Comparison of ENCODE assay signal across 8 cellular contexts in genomic region chr19:12126707-12127106, GRCh38. TPM values are rescaled to one million over a fixed set of nuclear protein-coding genes. Genes with fewer than 3 reads are reported as not detected.
DNase-seq lines count a peak whose midpoint lies in the region; ATAC-seq and TF ChIP-seq lines count a peak whose summit lies in the region.

No MANE protein-coding gene starts in this region.

- H3K9me3 ChIP-seq in left ventricle myocardium inferior (replicated peaks) (peaks cover 19% of the 10 kb centered on the region), right cardiac atrium (ENCODE audit: control insufficient read depth, low read length) (no peaks in the 10 kb centered on the region)

- H3K4me1 Mint-ChIP-seq in type B pancreatic cell (ENCODE audit: unreplicated experiment) = no peaks in the 10 kb centered on the region

- DNase-seq in left ventricle myocardium inferior (no peak), right cardiac atrium (no peak), SKM-1 treated with dmso at 0.1 percent for 144 hours (lab: John Stamatoyannopoulos, UW; ENCODE audit: unreplicated experiment) (peak; percentile 40), head of caudate nucleus (peak in 22 of 42 donors; percentile 3 to 70 (median 20)), type B pancreatic cell (ENCODE audit: extremely low spot score, unreplicated experiment) (no peak)

- no peak overlapping the region for H3K27ac Mint-ChIP-seq in type B pancreatic cell

- no peak overlapping the region for H3K4me3 ChIP-seq in left ventricle myocardium inferior
- no peak overlapping the region for H3K4me3 ChIP-seq in right cardiac atrium (ENCODE audit: low read length)

- H3K4me3 Mint-ChIP-seq in type B pancreatic cell = no peak overlapping the region

- peaks cover 38% of the 10 kb centered on the region for H3K36me3 Mint-ChIP-seq in type B pancreatic cell

- no peak for ATAC-seq in right cardiac atrium
- ATAC-seq in HG03521 (IDR thresholded peaks at IDR 0.05; ENCODE audit: unreplicated experiment) = no peak
- ATAC-seq in HG03342 (IDR thresholded peaks at IDR 0.05; ENCODE audit: unreplicated experiment) = no peak
- ATAC-seq in HG03159 (IDR thresholded peaks at IDR 0.05; ENCODE audit: unreplicated experiment) = no peak

- peaks cover 6% of the 10 kb centered on the region for H3K9me3 Mint-ChIP-seq in type B pancreatic cell

- TF ChIP-seq CTCF in left ventricle myocardium inferior (IDR thresholded peaks at IDR 0.05; ENCODE audit: borderline replicate concordance) (peak; percentile 64), type B pancreatic cell (conservative IDR thresholded peaks at IDR 0.05) (peak; percentile 69)

- intact Hi-C loops in left ventricle myocardium inferior (cut with micrococcal nuclease) = no loop called here
- intact Hi-C loops in right cardiac atrium (cut with DNase I) = no loop called here
- intact Hi-C loops in head of caudate nucleus (cut with DNase I) = no loop called here

- no peaks in the 10 kb centered on the region for H3K27me3 ChIP-seq in left ventricle myocardium inferior (ENCODE audit: low read depth)
- no peaks in the 10 kb centered on the region for H3K27me3 ChIP-seq in right cardiac atrium (ENCODE audit: control insufficient read depth, insufficient read depth)

- no peaks in the 10 kb centered on the region for H3K27me3 Mint-ChIP-seq in type B pancreatic cell

- peaks cover 2% of the 10 kb centered on the region for H3K36me3 ChIP-seq in left ventricle myocardium inferior

- H3K27ac ChIP-seq in left ventricle myocardium inferior (replicated peaks) (no peak overlapping the region), right cardiac atrium (ENCODE audit: low read length) (no peak overlapping the region)

- 24% methylated on average over 2 of the region's 2 CpGs for WGBS in right cardiac atrium

- H3K4me1 ChIP-seq in left ventricle myocardium inferior (no peaks in the 10 kb centered on the region), right cardiac atrium (ENCODE audit: control insufficient read depth, insufficient read depth, low read length) (no peaks in the 10 kb centered on the region)

RNA-seq across cellular contexts. Expression of gene ZNF20, which starts 13.4 kb away (rescaled TPM):
- total RNA-seq in left ventricle myocardium inferior (2.2 TPM), right cardiac atrium (1 to 10 TPM in 3 of 4 donors, under 1 TPM in 1; 0.42 to 2.5 (median 2.1) TPM), type B pancreatic cell (ENCODE audit: low replicate concordance) (9.0 and 9.9 TPM in 2 replicates)
- 1.2 TPM for polyA plus RNA-seq in right cardiac atrium

RNA-seq across cellular contexts. Expression of gene ZNF625, which starts 29.8 kb away (rescaled TPM):
- 4.0 TPM for total RNA-seq in left ventricle myocardium inferior
- 1 to 10 TPM; 4.3 to 7.0 (median 5.4) TPM for total RNA-seq in right cardiac atrium
- polyA plus RNA-seq in right cardiac atrium = 1.2 TPM
- total RNA-seq in type B pancreatic cell (ENCODE audit: low replicate concordance) = 14.8 and 23.3 TPM in 2 replicates

RNA-seq across cellular contexts. Expression of gene ZNF136, which starts 36.2 kb away (rescaled TPM):
- 5.6 TPM for total RNA-seq in left ventricle myocardium inferior
- 1 to 10 TPM; 5.3 to 7.2 (median 5.8) TPM for total RNA-seq in right cardiac atrium
- 3.6 TPM for polyA plus RNA-seq in right cardiac atrium
- 14.1 and 21.0 TPM in 2 replicates for total RNA-seq in type B pancreatic cell (ENCODE audit: low replicate concordance)

Comparison
In these comparisons a context has a peak if more than half of its experiments do, and no peak if none do; other contexts are left out.
1. DNase-seq: peak in SKM-1 treated with dmso at 0.1 percent for 144 hours (single experiment) and head of caudate nucleus (22 of 42); none in left ventricle myocardium inferior (single experiment), right cardiac atrium (0 of 3) and type B pancreatic cell (single experiment).